ENCODE assay signal across 34 cellular contexts in genomic region chr9:108014353-108014752, GRCh38.
"Had no signal": no experiment of that assay in that cellular context is flagged by ENCODE, and none has a peak within 500 bp of the region (broad histone marks: within the 10 kb centered on the region; RNA-seq: fewer than 3 reads in every experiment).

No MANE protein-coding gene starts in this region.

- H3K9me3 Mint-ChIP-seq: activated B cell treated with CpG ODN at 0.5 μM for 24 hours, brain had no signal

- H3K4me3 ChIP-seq: ascending aorta, breast epithelium, cardiac muscle cell, colonic mucosa, esophagus squamous epithelium, gastroesophageal sphincter had no signal

- H3K4me3 Mint-ChIP-seq: activated B cell treated with CpG ODN at 0.5 μM for 24 hours; activated CD4-positive, alpha-beta memory T cell treated with anti-CD3 and anti-CD28 coated beads for 36 hours; activated CD8-positive, alpha-beta memory T cell treated with anti-CD3 and anti-CD28 coated beads, Interleukin-2, amount 10 ng/mL, durations not matched to agents 7 days and 5 days; activated CD8-positive, alpha-beta T cell treated with anti-CD3 and anti-CD28 coated beads, Interleukin-2, amount 10 ng/mL, durations not matched to agents 7 days and 5 days; activated naive CD4-positive, alpha-beta T cell treated with anti-CD3 and anti-CD28 coated beads, Interleukin-2, amount 10 ng/mL, durations not matched to agents 7 days and 5 days; activated naive CD8-positive, alpha-beta T cell treated with anti-CD3 and anti-CD28 coated beads, Interleukin-2, amount 10 ng/mL, durations not matched to agents 7 days and 5 days; activated T-helper 1 cell treated with anti-CD3 and anti-CD28 coated beads, Interleukin-12 subunit alpha, Interleukin-12 subunit beta, Interleukin-2, Interleukin-4 antibody, amounts not matched to agents 30 ng/mL and 10 ng/mL and 1 ng/mL, durations not matched to agents 14 hours and 24 hours and 36 hours; brain; T-helper 17 cell; T-helper 2 cell treated with Interferon-gamma antibody and Interleukin-4, amounts not matched to agents 5 μg/mL and 100 μg/mL, for 36 hours had no signal

- FAIRE-seq: endometrium, endothelial cell of umbilical vein had no signal

- H3K9me3 ChIP-seq: ascending aorta, breast epithelium, colonic mucosa, esophagus squamous epithelium, gastroesophageal sphincter had no signal

- H3K36me3 ChIP-seq: ascending aorta, breast epithelium, cardiac muscle cell, colonic mucosa, esophagus squamous epithelium, gastroesophageal sphincter, WERI-Rb-1 had no signal

- DNase-seq: activated B cell treated with CpG ODN at 0.5 μM for 24 hours; activated CD4-positive, alpha-beta memory T cell treated with anti-CD3 and anti-CD28 coated beads for 36 hours; activated CD4-positive, alpha-beta T cell treated with anti-CD3 and anti-CD28 coated beads for 48 hours; activated CD8-positive, alpha-beta memory T cell treated with anti-CD3 and anti-CD28 coated beads, Interleukin-2, amount 10 ng/mL, durations not matched to agents 7 days and 5 days; activated CD8-positive, alpha-beta memory T cell treated with anti-CD3 and anti-CD28 coated beads, Interleukin-2, amount 50 U/mL, for 4 hours; activated CD8-positive, alpha-beta T cell treated with anti-CD3 and anti-CD28 coated beads, Interleukin-2, amount 10 ng/mL, durations not matched to agents 7 days and 5 days; activated gamma-delta T cell; activated naive CD4-positive, alpha-beta T cell; activated naive CD4-positive, alpha-beta T cell treated with anti-CD3 and anti-CD28 coated beads, Interleukin-2, amount 10 ng/mL, durations not matched to agents 7 days and 5 days; activated naive CD8-positive, alpha-beta T cell treated with anti-CD3 and anti-CD28 coated beads, Interleukin-2, amount 10 ng/mL, durations not matched to agents 7 days and 5 days; activated T-cell treated with anti-CD3 and anti-CD28 coated beads, Interleukin-2, amount 50 U/mL, for 1 hour; activated T-cell treated with anti-CD3 and anti-CD28 coated beads, Interleukin-2, amount 50 U/mL, for 48 hours; central memory CD4-positive, alpha-beta T cell; cerebellar nuclear complex; colonic mucosa; effector CD8-positive, alpha-beta T cell; esophagus squamous epithelium; foreskin melanocyte; T-helper 1 cell; T-helper 17 cell; T1000; WERI-Rb-1 had no signal

- H3K27me3 ChIP-seq: ascending aorta, breast epithelium, cardiac muscle cell, colonic mucosa, esophagus squamous epithelium, gastroesophageal sphincter had no signal

- H3K27ac Mint-ChIP-seq: activated B cell treated with CpG ODN at 0.5 μM for 24 hours; activated CD4-positive, alpha-beta memory T cell treated with anti-CD3 and anti-CD28 coated beads for 36 hours; activated CD8-positive, alpha-beta memory T cell treated with anti-CD3 and anti-CD28 coated beads, Interleukin-2, amount 10 ng/mL, durations not matched to agents 7 days and 5 days; activated CD8-positive, alpha-beta T cell treated with anti-CD3 and anti-CD28 coated beads, Interleukin-2, amount 10 ng/mL, durations not matched to agents 7 days and 5 days; activated naive CD4-positive, alpha-beta T cell treated with anti-CD3 and anti-CD28 coated beads, Interleukin-2, amount 10 ng/mL, durations not matched to agents 7 days and 5 days; activated naive CD4-positive, alpha-beta T cell treated with anti-CD3 and anti-CD28 coated beads, Interleukin-2, amount 50 U/mL, for 72 hours; activated naive CD8-positive, alpha-beta T cell treated with anti-CD3 and anti-CD28 coated beads, Interleukin-2, amount 10 ng/mL, durations not matched to agents 7 days and 5 days; activated T-helper 1 cell treated with anti-CD3 and anti-CD28 coated beads, Interleukin-12 subunit alpha, Interleukin-12 subunit beta, Interleukin-2, Interleukin-4 antibody, amounts not matched to agents 30 ng/mL and 10 ng/mL and 1 ng/mL, durations not matched to agents 14 hours and 24 hours and 36 hours; brain; T-helper 17 cell; T-helper 2 cell treated with Interferon-gamma antibody and Interleukin-4, amounts not matched to agents 5 μg/mL and 100 μg/mL, for 36 hours had no signal

- H3K27ac ChIP-seq: ascending aorta, breast epithelium, cardiac muscle cell, colonic mucosa, epithelial cell of prostate, esophagus squamous epithelium, gastroesophageal sphincter, WERI-Rb-1 had no signal

- H3K27me3 Mint-ChIP-seq: activated B cell treated with CpG ODN at 0.5 μM for 24 hours; activated CD4-positive, alpha-beta memory T cell treated with anti-CD3 and anti-CD28 coated beads for 36 hours; activated CD8-positive, alpha-beta memory T cell treated with anti-CD3 and anti-CD28 coated beads, Interleukin-2, amount 10 ng/mL, durations not matched to agents 7 days and 5 days; activated naive CD4-positive, alpha-beta T cell treated with anti-CD3 and anti-CD28 coated beads, Interleukin-2, amount 10 ng/mL, durations not matched to agents 7 days and 5 days; activated naive CD8-positive, alpha-beta T cell treated with anti-CD3 and anti-CD28 coated beads, Interleukin-2, amount 10 ng/mL, durations not matched to agents 7 days and 5 days; brain; T-helper 17 cell had no signal

- H3K4me1 Mint-ChIP-seq: activated CD8-positive, alpha-beta memory T cell treated with anti-CD3 and anti-CD28 coated beads, Interleukin-2, amount 10 ng/mL, durations not matched to agents 7 days and 5 days; activated naive CD4-positive, alpha-beta T cell treated with anti-CD3 and anti-CD28 coated beads, Interleukin-2, amount 10 ng/mL, durations not matched to agents 7 days and 5 days; activated naive CD8-positive, alpha-beta T cell treated with anti-CD3 and anti-CD28 coated beads, Interleukin-2, amount 10 ng/mL, durations not matched to agents 7 days and 5 days; T-helper 17 cell had no signal

- H3K36me3 Mint-ChIP-seq: activated CD4-positive, alpha-beta memory T cell treated with anti-CD3 and anti-CD28 coated beads for 36 hours; activated CD8-positive, alpha-beta memory T cell treated with anti-CD3 and anti-CD28 coated beads, Interleukin-2, amount 10 ng/mL, durations not matched to agents 7 days and 5 days; activated naive CD4-positive, alpha-beta T cell treated with anti-CD3 and anti-CD28 coated beads, Interleukin-2, amount 10 ng/mL, durations not matched to agents 7 days and 5 days; activated naive CD4-positive, alpha-beta T cell treated with anti-CD3 and anti-CD28 coated beads, Interleukin-2, amount 50 U/mL, for 72 hours; activated naive CD8-positive, alpha-beta T cell treated with anti-CD3 and anti-CD28 coated beads, Interleukin-2, amount 10 ng/mL, durations not matched to agents 7 days and 5 days; brain had no signal

- H3K4me1 ChIP-seq: ascending aorta, breast epithelium, colonic mucosa, gastroesophageal sphincter had no signal

- ATAC-seq: activated CD4-positive, CD25-positive, alpha-beta regulatory T cell treated with anti-CD3 and anti-CD28 coated beads, Interleukin-2, amount 50 U/mL, for 24 hours; activated CD8-positive, alpha-beta memory T cell treated with anti-CD3 and anti-CD28 coated beads, Interleukin-2, amount 10 ng/mL, durations not matched to agents 7 days and 5 days; activated CD8-positive, alpha-beta T cell treated with anti-CD3 and anti-CD28 coated beads, Interleukin-2, amount 10 ng/mL, durations not matched to agents 7 days and 5 days; activated naive CD4-positive, alpha-beta T cell treated with anti-CD3 and anti-CD28 coated beads, Interleukin-2, amount 50 U/mL, for 72 hours; gastroesophageal sphincter; T-helper 17 cell had no signal
